20 cellular contexts compared by ENCODE assay signal in the genomic region with DNA sequence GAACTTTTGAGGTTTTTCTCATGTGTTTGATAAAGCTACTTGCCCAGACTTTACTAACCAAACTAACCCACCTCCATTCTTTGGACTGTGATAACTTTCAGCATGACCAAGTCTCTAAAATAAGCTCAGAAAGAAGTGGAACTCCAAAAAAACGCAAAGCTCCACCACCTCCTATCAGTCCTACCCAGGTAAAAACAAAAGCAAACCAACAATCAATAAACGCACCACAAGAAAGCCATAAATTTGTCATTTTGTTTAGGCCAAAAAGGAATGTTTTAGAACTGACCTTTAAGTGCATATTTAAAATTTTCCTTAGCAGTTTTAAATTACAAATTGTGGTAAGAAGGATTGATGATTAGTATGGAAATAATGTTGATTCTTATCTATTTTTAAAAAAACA. TPM values are rescaled to one million over a fixed set of nuclear protein-coding genes. Genes with fewer than 3 reads are reported as not detected.
A peak's percentile ranks its signal among the peaks of the same experiment; 100 is the strongest.
DNase-seq lines count a peak whose midpoint lies in the region; ATAC-seq, FAIRE-seq and TF ChIP-seq lines count a peak whose summit lies in the region.
"Had no signal": no experiment of that assay in that cellular context is flagged by ENCODE, and none has a peak within 500 bp of the region (broad histone marks: within the 10 kb centered on the region; RNA-seq: fewer than 3 reads in every experiment).

No MANE protein-coding gene starts in this region.

- H3K27me3 Mint-ChIP-seq in astrocyte (ENCODE audit: low read depth, unreplicated experiment), result no peaks in the 10 kb centered on the region
- peaks cover 2% of the 10 kb centered on the region for H3K27me3 Mint-ChIP-seq in nephron progenitor cell (ENCODE audit: low read depth, poor library complexity)
- H3K27me3 Mint-ChIP-seq in activated T-cell treated with anti-CD3 and anti-CD28 coated beads, Interleukin-2, amount 50 U/mL, for 72 hours (ENCODE audit: low read depth), result no peaks in the 10 kb centered on the region

- TF ChIP-seq CTCF in IMR-90 (conservative IDR thresholded peaks at IDR 0.05; ENCODE audit: low read depth, low read length) (no peak), astrocyte (IDR thresholded peaks at IDR 0.05; ENCODE audit: insufficient read depth, low read depth, low read length) (no peak), nephron progenitor cell (IDR thresholded peaks at IDR 0.05) (no peak), HepG2 (CRISPR knock-in tag; IDR thresholded peaks at IDR 0.05) (no peak)

- H3K9me3 ChIP-seq in IMR-90 (ENCODE audit: control insufficient read depth, insufficient read depth, low read length) (no peaks in the 10 kb centered on the region), astrocyte (ENCODE audit: insufficient read depth, low read depth, low read length) (no peaks in the 10 kb centered on the region), HepG2 (ENCODE audit: low read length) (no peaks in the 10 kb centered on the region), SJCRH30 (replicated peaks) (no peaks in the 10 kb centered on the region)
- H3K9me3 ChIP-seq: BE2C, Caco-2 had no signal

- no peak overlapping the region for H4K5ac ChIP-seq in IMR-90 (ENCODE audit: low read depth, low read length)

- ATAC-seq in IMR-90 (ENCODE audit: low read depth) (no peak), HepG2 (no peak)
- no peak for ATAC-seq in activated T-cell treated with anti-CD3 and anti-CD28 coated beads, Interleukin-2, amount 50 U/mL, for 72 hours (replicated peaks in 1 of 2)
- ATAC-seq: HCT116 had no signal

- no peak overlapping the region for H3K4me2 ChIP-seq in IMR-90 (ENCODE audit: low read depth, low read length)
- H3K4me2 ChIP-seq in astrocyte (ENCODE audit: low read length), result no peak overlapping the region
- no peak overlapping the region for H3K4me2 ChIP-seq in HepG2 (ENCODE audit: low read depth, low read length)

- H3K27ac ChIP-seq in IMR-90 (ENCODE audit: insufficient read depth, low read length) (peak overlapping the region; percentile 29; the same call in 1 of the 2 replicates), astrocyte (ENCODE audit: low read depth, low read length) (no peak overlapping the region), HepG2 (ENCODE audit: extremely low read length, insufficient read depth, low read length) (no peak overlapping the region), SJCRH30 (no peak overlapping the region)

- H3K56ac ChIP-seq in IMR-90 (ENCODE audit: extremely low read depth, insufficient read depth, low read length), result no peak overlapping the region

- H3K4ac ChIP-seq in IMR-90 (ENCODE audit: low read depth, low read length), result no peak overlapping the region

- WGBS in IMR-90 (ENCODE audit: extremely low coverage in 2 of 2, insufficient read length in 1 of 2), 2 experiments, result no CpG with 5 or more reads among the region's 2 CpGs
- 99% methylated on average over 2 of the region's 2 CpGs for WGBS in HepG2 (ENCODE audit: low lambda C conversion rate)

- in situ Hi-C loops in IMR-90 (cut with MboI; ENCODE audit: low sequenced_read_pairs) (no loop called here), HepG2 (cut with HindIII; ENCODE audit: extremely low pct_ligation_motif_present, low pct_unique_long_range_greater_than_20kb) (no loop called here)

- dilution Hi-C loops in IMR-90 (cut with HindIII; ENCODE audit: low sequenced_read_pairs, unreplicated experiment), result no loop called here

- no peak overlapping the region for H4K8ac ChIP-seq in IMR-90 (ENCODE audit: low read depth in 2 of 2, low read length in 2 of 2)

- H3K9me3 Mint-ChIP-seq in astrocyte (ENCODE audit: unreplicated experiment) (no peaks in the 10 kb centered on the region), nephron progenitor cell (no peaks in the 10 kb centered on the region)
- H3K9me3 Mint-ChIP-seq in activated T-cell treated with anti-CD3 and anti-CD28 coated beads, Interleukin-2, amount 50 U/mL, for 72 hours, result no peaks in the 10 kb centered on the region
- H3K9me3 Mint-ChIP-seq: CD4-positive, CD25-positive, alpha-beta regulatory T cell had no signal

- DNase-seq in IMR-90 (no peak), astrocyte (ENCODE audit: low read depth) (peak; percentile 40), nephron progenitor cell (no peak), HepG2 (ENCODE audit: low spot score) (no peak), SJCRH30 (no peak)
- no peak for DNase-seq in activated T-cell treated with anti-CD3 and anti-CD28 coated beads, Interleukin-2, amount 50 U/mL, for 72 hours
- DNase-seq: ACHN; BE2C; C1 segment of cervical spinal cord; Caco-2; CD4-positive, CD25-positive, alpha-beta regulatory T cell; DMS79; GDM1; GOT3; H7 had no signal

- H3K4me1 Mint-ChIP-seq in astrocyte (ENCODE audit: low read depth, unreplicated experiment) (peaks cover 17% of the 10 kb centered on the region), nephron progenitor cell (no peaks in the 10 kb centered on the region)
- H3K4me1 Mint-ChIP-seq in activated T-cell treated with anti-CD3 and anti-CD28 coated beads, Interleukin-2, amount 50 U/mL, for 72 hours (ENCODE audit: low read depth), result no peaks in the 10 kb centered on the region
- H3K4me1 Mint-ChIP-seq: CD4-positive, CD25-positive, alpha-beta regulatory T cell had no signal

- H2BK120ac ChIP-seq in IMR-90 (ENCODE audit: low read depth, low read length), result no peak overlapping the region

- H2AK9ac ChIP-seq in IMR-90 (replicated peaks; ENCODE audit: low read depth, low read length, poor library complexity), result no peak overlapping the region

- TF ChIP-seq POLR2A in IMR-90 (IDR thresholded peaks at IDR 0.05; ENCODE audit: low read depth, low read length), result no peak
- no peak for TF ChIP-seq POLR2A in HepG2 (IDR thresholded peaks at IDR 0.05; ENCODE audit: insufficient read depth in 1 of 2, low read depth in 2 of 2, low read length in 2 of 2)

- H3K27me3 ChIP-seq in IMR-90 (ENCODE audit: control insufficient read depth, insufficient read depth, low read length) (no peaks in the 10 kb centered on the region), astrocyte (ENCODE audit: insufficient read depth, low read length) (no peaks in the 10 kb centered on the region), HepG2 (ENCODE audit: control insufficient read depth in 1 of 2, insufficient read depth in 2 of 2, low read length in 2 of 2) (no peaks in the 10 kb centered on the region), SJCRH30 (no peaks in the 10 kb centered on the region)
- H3K27me3 ChIP-seq: BE2C had no signal

- no peak overlapping the region for H2BK15ac ChIP-seq in IMR-90 (ENCODE audit: low read depth, low read length)

- no TSS peak for BruUV-seq in IMR-90 (replicated peaks; lab: Mats Ljungman, UMichigan)
- BruUV-seq in HepG2 (replicated peaks; lab: Mats Ljungman, UMichigan), result no TSS peak

- no peak overlapping the region for H3K4me3 Mint-ChIP-seq in astrocyte (ENCODE audit: unreplicated experiment)
- H3K4me3 Mint-ChIP-seq in nephron progenitor cell, result no peak overlapping the region
- H3K4me3 Mint-ChIP-seq in activated T-cell treated with anti-CD3 and anti-CD28 coated beads, Interleukin-2, amount 50 U/mL, for 72 hours, result no peak overlapping the region
- H3K4me3 Mint-ChIP-seq: CD4-positive, CD25-positive, alpha-beta regulatory T cell had no signal

- H2AFZ ChIP-seq in IMR-90 (replicated peaks; ENCODE audit: low read length, poor library complexity) (no peak overlapping the region), astrocyte (ENCODE audit: low read depth, low read length) (no peak overlapping the region), HepG2 (ENCODE audit: low read length) (no peak overlapping the region)

- H3K18ac ChIP-seq in IMR-90 (ENCODE audit: low read depth, low read length), result no peak overlapping the region

- H2AK5ac ChIP-seq in IMR-90 (ENCODE audit: low read depth, low read length), result no peak overlapping the region

- CTCF ChIA-PET in IMR-90 (lab: Yijun Ruan, JAX) (no interaction called here), HepG2 (lab: Yijun Ruan, JAX; ENCODE audit: low intra/inter-chr PET ratio, low total read pairs) (no interaction called here)

- H3K36me3 ChIP-seq in IMR-90 (ENCODE audit: control insufficient read depth, insufficient read depth, low read length) (peaks cover 29% of the 10 kb centered on the region), astrocyte (ENCODE audit: insufficient read depth, low read length) (peaks cover 40% of the 10 kb centered on the region), HepG2 (replicated peaks in 1 of 2; ENCODE audit: control insufficient read depth in 1 of 2, insufficient read depth in 2 of 2, low read length in 2 of 2) (no peaks in the 10 kb centered on the region), SJCRH30 (peaks cover 23% of the 10 kb centered on the region)
- H3K36me3 ChIP-seq: BE2C had no signal

- H4K20me1 ChIP-seq in IMR-90 (ENCODE audit: insufficient read depth, low read length), result no peaks in the 10 kb centered on the region; the same call in 1 of the 2 replicates
- H4K20me1 ChIP-seq in astrocyte (ENCODE audit: insufficient read depth, low read length), result peaks cover 1% of the 10 kb centered on the region
- no peaks in the 10 kb centered on the region for H4K20me1 ChIP-seq in HepG2 (ENCODE audit: insufficient read depth, low read length)

- peaks cover 6% of the 10 kb centered on the region; the same call in 1 of the 2 replicates for H3K9me1 ChIP-seq in IMR-90 (ENCODE audit: insufficient read depth, low read length)

- H3K27ac Mint-ChIP-seq in astrocyte (ENCODE audit: unreplicated experiment) (peak overlapping the region; percentile 69), nephron progenitor cell (peak overlapping the region; percentile 59)
- no peak overlapping the region for H3K27ac Mint-ChIP-seq in activated T-cell treated with anti-CD3 and anti-CD28 coated beads, Interleukin-2, amount 50 U/mL, for 72 hours
- H3K27ac Mint-ChIP-seq: CD4-positive, CD25-positive, alpha-beta regulatory T cell had no signal

- H2BK5ac ChIP-seq in IMR-90 (ENCODE audit: low read depth, low read length, poor library complexity, severe bottlenecking), result peak overlapping the region; percentile 60

- intact Hi-C loops in IMR-90 (cut with micrococcal nuclease), result loop anchor here (5.0 kb wide), 1 partner anchor 286 kb away; no protein-coding TSS in a partner anchor
- intact Hi-C loops in HepG2 (cut with micrococcal nuclease; ENCODE audit: unreplicated experiment), result no loop called here

- peaks cover 1% of the 10 kb centered on the region for H3K79me2 ChIP-seq in astrocyte (ENCODE audit: insufficient read depth, low read length)
- no peaks in the 10 kb centered on the region for H3K79me2 ChIP-seq in HepG2 (ENCODE audit: insufficient read depth, low read length)

- H3K4me3 ChIP-seq in IMR-90 (ENCODE audit: insufficient read depth, low read depth, low read length) (no peak overlapping the region), astrocyte (ENCODE audit: insufficient read depth, low read depth, low read length) (no peak overlapping the region), HepG2 (replicated peaks in 1 of 3; ENCODE audit: insufficient read depth in 1 of 3, low read depth in 2 of 3, low read length in 3 of 3) (no peak overlapping the region), SJCRH30 (no peak overlapping the region)

- H3K9ac ChIP-seq in IMR-90 (ENCODE audit: low read depth, low read length), result no peak overlapping the region
- H3K9ac ChIP-seq in astrocyte (ENCODE audit: low read length), result no peak overlapping the region
- H3K9ac ChIP-seq in HepG2 (ENCODE audit: insufficient read depth, low read depth, low read length), result no peak overlapping the region

- H3K36me3 Mint-ChIP-seq in astrocyte (ENCODE audit: low read depth, unreplicated experiment), result peaks cover 13% of the 10 kb centered on the region
- H3K36me3 Mint-ChIP-seq in nephron progenitor cell (ENCODE audit: low read depth), result peaks cover 18% of the 10 kb centered on the region
- no peaks in the 10 kb centered on the region for H3K36me3 Mint-ChIP-seq in activated T-cell treated with anti-CD3 and anti-CD28 coated beads, Interleukin-2, amount 50 U/mL, for 72 hours (ENCODE audit: insufficient read depth in 2 of 2)
- H3K36me3 Mint-ChIP-seq: CD4-positive, CD25-positive, alpha-beta regulatory T cell had no signal

- no peak overlapping the region for H3K14ac ChIP-seq in IMR-90 (replicated peaks; ENCODE audit: low read depth, low read length)

- H3K4me1 ChIP-seq in IMR-90 (ENCODE audit: control insufficient read depth, insufficient read depth, low read length), result no peaks in the 10 kb centered on the region
- H3K4me1 ChIP-seq in astrocyte (ENCODE audit: insufficient read depth, low read length), result peaks cover 16% of the 10 kb centered on the region
- peaks cover 5% of the 10 kb centered on the region for H3K4me1 ChIP-seq in HepG2 (ENCODE audit: insufficient read depth, low read length)
- peaks cover 19% of the 10 kb centered on the region for H3K4me1 ChIP-seq in SJCRH30
- H3K4me1 ChIP-seq: BE2C had no signal

- no peak for TF ChIP-seq EP300 in HepG2 (IDR thresholded peaks at IDR 0.05; ENCODE audit: low read depth in 2 of 2, low read length in 2 of 2)
- no peak for TF ChIP-seq EP300 in HepG2 (CRISPR knock-in tag; IDR thresholded peaks at IDR 0.05; ENCODE audit: borderline replicate concordance)

- H3K23ac ChIP-seq in IMR-90 (ENCODE audit: low read depth, low read length), result no peak overlapping the region

- no peak for TF ChIP-seq RAD21 in IMR-90 (IDR thresholded peaks at IDR 0.05; ENCODE audit: low read length)
- no peak for TF ChIP-seq RAD21 in HepG2 (CRISPR knock-in tag; IDR thresholded peaks at IDR 0.05)

- no peak overlapping the region for H4K91ac ChIP-seq in IMR-90 (ENCODE audit: insufficient read depth, low read depth, low read length)

- H3K79me1 ChIP-seq in IMR-90 (ENCODE audit: low read depth in 1 of 2, low read length in 2 of 2), result peaks cover 11 to 19% of the 10 kb centered on the region in 2 experiments

- H2BK20ac ChIP-seq in IMR-90 (ENCODE audit: low read depth, low read length), result no peak overlapping the region

- POLR2A ChIA-PET in IMR-90 (lab: Charles Lee; ENCODE audit: unreplicated experiment), result no interaction called here
- POLR2A ChIA-PET in HepG2 (lab: Yijun Ruan, JAX), result no interaction called here

- no peak for FAIRE-seq in astrocyte (lab: Jason Lieb, UNC)
- no peak for FAIRE-seq in HepG2 (lab: Jason Lieb, UNC)
- FAIRE-seq: A204.1, D721Med, GM12892, GM18507 had no signal

RNA-seq across cellular contexts. Expression of a gene that starts 25.5 kb away (rescaled TPM):
- under 0.01 TPM in 2 replicates for total RNA-seq in IMR-90 (2012; rRNA removed)
- polyA plus RNA-seq in IMR-90 (2012; rRNA removed), result not detected in 2 replicates
- polyA plus RNA-seq in IMR-90 (2012; cell fraction: cytosol; rRNA removed), result 0.03 TPM in 1 of 2 replicates, not detected in the other
- 0.19 TPM in 1 of 2 replicates, not detected in the other for polyA plus RNA-seq in IMR-90 (2012; cell fraction: nucleus; rRNA removed; ENCODE audit: low replicate concordance)
- 0.16 and 1.2 TPM in 2 replicates for total RNA-seq in astrocyte
- total RNA-seq in HepG2 (2016; rRNA removed; fragmentation: Illumina TruSeq; extraction: Trizol), result 1.1 and 1.4 TPM in 2 replicates
- 0.62 and 1.3 TPM in 2 replicates for total RNA-seq in HepG2 (2016; cell fraction: cytosol; rRNA removed; fragmentation: Illumina TruSeq; extraction: Trizol; ENCODE audit: low read depth)
- total RNA-seq in HepG2 (2016; cell fraction: insoluble cytoplasmic fraction; rRNA removed; fragmentation: Illumina TruSeq; extraction: Trizol), result 0.80 and 1.2 TPM in 2 replicates
- total RNA-seq in HepG2 (2016; cell fraction: membrane; rRNA removed; fragmentation: Illumina TruSeq; extraction: Trizol), result 0.83 and 1.00 TPM in 2 replicates
- total RNA-seq in HepG2 (2016; cell fraction: nucleus; rRNA removed; fragmentation: Illumina TruSeq; extraction: Trizol), result 1.2 and 2.1 TPM in 2 replicates
- 0.37 and 0.54 TPM in 2 replicates for polyA plus RNA-seq in HepG2 (2011; rRNA removed)
- polyA plus RNA-seq in HepG2 (2011; cell fraction: cytosol; rRNA removed), result 0.15 and 0.39 TPM in 2 replicates
- 0.66 and 1.9 TPM in 2 replicates for polyA plus RNA-seq in HepG2 (2011; cell fraction: nucleus; rRNA removed)
- 0.44 and 0.87 TPM in 2 replicates for polyA plus RNA-seq in HepG2 (2012)
- polyA plus RNA-seq in HepG2 (2016; cell fraction: cytosol; fragmentation: Illumina TruSeq; extraction: Trizol; ENCODE audit: low read depth), result 0.14 and 0.18 TPM in 2 replicates
- 0.46 and 0.47 TPM in 2 replicates for polyA plus RNA-seq in HepG2 (2016; cell fraction: insoluble cytoplasmic fraction; fragmentation: Illumina TruSeq; extraction: Trizol; ENCODE audit: low read depth)
- 0.57 and 0.65 TPM in 2 replicates for polyA plus RNA-seq in HepG2 (2016; cell fraction: membrane; fragmentation: Illumina TruSeq; extraction: Trizol; ENCODE audit: low read depth)
- 1.2 and 2.8 TPM in 2 replicates for polyA plus RNA-seq in HepG2 (2016; cell fraction: nucleus; fragmentation: Illumina TruSeq; extraction: Trizol; ENCODE audit: insufficient read depth, low read depth)
- polyA minus RNA-seq in HepG2 (2011; rRNA and poly(A)+ RNA removed; ENCODE audit: low replicate concordance), result 0.26 TPM in 1 of 2 replicates, not detected in the other
- not detected in 2 replicates for polyA minus RNA-seq in HepG2 (2011; cell fraction: cytosol; rRNA and poly(A)+ RNA removed)
- polyA minus RNA-seq in HepG2 (2011; cell fraction: nucleus; rRNA and poly(A)+ RNA removed), result 1.2 and 1.5 TPM in 2 replicates
- total RNA-seq in activated T-cell treated with anti-CD3 and anti-CD28 coated beads, Interleukin-2, amount 50 U/mL, for 72 hours, result under 1 TPM; 0.56 to 0.58 TPM
- not detected in 2 replicates for total RNA-seq in SJCRH30 (2014; rRNA removed; shearing (Covaris generic))
- total RNA-seq: CD4-positive, CD25-positive, alpha-beta regulatory T cell had no signal
- polyA plus RNA-seq: CD4-positive, CD25-positive, alpha-beta regulatory T cell had no signal
